ENCODE assay signal across 8 cellular contexts in the genomic region with DNA sequence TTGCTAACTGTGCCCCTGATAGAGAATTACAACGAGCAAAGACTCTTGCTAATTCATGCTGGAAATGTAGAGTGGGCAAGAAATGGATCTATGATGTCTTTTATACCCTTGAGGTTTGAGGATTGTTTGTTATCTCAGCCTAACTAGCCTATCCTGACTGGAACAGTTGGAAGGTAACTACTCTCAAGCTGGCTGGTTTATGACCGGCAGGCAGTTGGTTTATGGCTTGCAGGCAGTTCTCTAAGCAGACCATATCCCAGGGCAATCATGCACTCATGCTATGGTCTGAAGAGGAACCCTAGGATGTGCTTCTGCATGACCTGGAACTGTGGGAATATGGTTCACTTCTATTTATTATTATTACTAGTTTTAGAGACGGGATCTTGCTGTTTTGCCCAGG.
"Had no signal": no experiment of that assay in that cellular context is flagged by ENCODE, and none has a peak within 500 bp of the region (broad histone marks: within the 10 kb centered on the region; RNA-seq: fewer than 3 reads in every experiment).

No MANE protein-coding gene starts in this region.

- H3K27ac ChIP-seq: HL-60 had no signal

- DNase-seq: H9, HCEC 1CT, KG1 had no signal

- H3K4me2 ChIP-seq: GM23338 had no signal

- FAIRE-seq: H1, H54, HepG2 had no signal

- ATAC-seq: GM23338, HepG2 had no signal

- H3K4me3 ChIP-seq: GM23338 had no signal
